15 cellular contexts compared by ENCODE assay signal in genomic region chr1:6357243-6357929, GRCh38. TPM values are rescaled to one million over a fixed set of nuclear protein-coding genes. Genes with fewer than 3 reads are reported as not detected.
A peak's percentile ranks its signal among the peaks of the same experiment; 100 is the strongest.
DNase-seq lines count a peak whose midpoint lies in the region; ATAC-seq and TF ChIP-seq lines count a peak whose summit lies in the region.
"Had no signal": no experiment of that assay in that cellular context is flagged by ENCODE, and none has a peak within 500 bp of the region (broad histone marks: within the 10 kb centered on the region; RNA-seq: fewer than 3 reads in every experiment).

No MANE protein-coding gene starts in this region.

- H2AK5ac ChIP-seq in mesendoderm (ENCODE audit: low read length) = no peak overlapping the region

- peaks cover 0 to 41% (median 20%) of the 10 kb centered on the region in 4 donors for H3K4me1 Mint-ChIP-seq in CD4-positive, CD25-positive, alpha-beta regulatory T cell
- peaks cover 44% of the 10 kb centered on the region for H3K4me1 Mint-ChIP-seq in activated CD8-positive, alpha-beta T cell treated with anti-CD3 and anti-CD28 coated beads, Interleukin-2, amount 10 ng/mL, durations not matched to agents 7 days and 5 days (ENCODE audit: low read depth)

- no peak overlapping the region for H2BK120ac ChIP-seq in mesendoderm (ENCODE audit: low read depth, low read length)

- H3K27me3 ChIP-seq in CD4-positive, CD25-positive, alpha-beta regulatory T cell (ENCODE audit: control insufficient read depth, insufficient read depth, low read length) = no peaks in the 10 kb centered on the region
- no peaks in the 10 kb centered on the region for H3K27me3 ChIP-seq in mesendoderm (ENCODE audit: insufficient read depth, low read length, poor library complexity)

- H3K18ac ChIP-seq in mesendoderm (ENCODE audit: low read length) = no peak overlapping the region

- H3K4ac ChIP-seq in mesendoderm (ENCODE audit: low read depth, low read length) = no peak overlapping the region

- no peak overlapping the region for H2BK15ac ChIP-seq in mesendoderm (replicated peaks; ENCODE audit: low read depth)

- POLR2A ChIA-PET in activated CD8-positive, alpha-beta T cell treated with anti-CD3 and anti-CD28 coated beads, Interleukin-2, amount 10 ng/mL, durations not matched to agents 7 days and 5 days (lab: Charles Lee) = interaction anchor here (0.6 to 6.3 kb wide), 4 partner anchors 8 to 121 kb away, joined by 3 to 48 read pairs (median 22); partner anchors contain the start of genes ACOT7 and ICMT

- no peak overlapping the region for H4K8ac ChIP-seq in mesendoderm (ENCODE audit: low read depth, low read length)

- H3K56ac ChIP-seq in mesendoderm (ENCODE audit: low read length) = no peak overlapping the region

- no peaks in the 10 kb centered on the region for H3K9me3 ChIP-seq in CD4-positive, CD25-positive, alpha-beta regulatory T cell (ENCODE audit: control insufficient read depth in 2 of 2, low read length in 2 of 2)

- peaks cover 28% of the 10 kb centered on the region for H3K4me1 ChIP-seq in CD4-positive, CD25-positive, alpha-beta regulatory T cell (ENCODE audit: control insufficient read depth, insufficient read depth, low read length, poor library complexity, severe bottlenecking)
- H3K4me1 ChIP-seq in mesendoderm (ENCODE audit: control insufficient read depth, low read depth, low read length) = peaks cover 9% of the 10 kb centered on the region

- in situ Hi-C loops in GM13976 (cut with MboI; ENCODE audit: low sequenced_read_pairs, unreplicated experiment) = no loop called here

- no peak overlapping the region for H3K4me2 ChIP-seq in mesendoderm (ENCODE audit: low read length)
- H3K4me2 ChIP-seq: PC-9 had no signal

- no peak overlapping the region for H3K4me3 ChIP-seq in CD4-positive, CD25-positive, alpha-beta regulatory T cell (ENCODE audit: low read depth, low read length)
- no peak overlapping the region for H3K4me3 ChIP-seq in mesendoderm (ENCODE audit: low read length)
- H3K4me3 ChIP-seq: PC-9 had no signal

- peaks cover 21% of the 10 kb centered on the region for H3K79me2 ChIP-seq in mesendoderm (ENCODE audit: control insufficient read depth, insufficient read depth, low read length)

- peak overlapping the region in 2 of 3 donors; percentile 46 to 47 for H3K27ac Mint-ChIP-seq in CD4-positive, CD25-positive, alpha-beta regulatory T cell
- peak overlapping the region; percentile 57 for H3K27ac Mint-ChIP-seq in activated CD8-positive, alpha-beta T cell treated with anti-CD3 and anti-CD28 coated beads, Interleukin-2, amount 10 ng/mL, durations not matched to agents 7 days and 5 days
- H3K27ac Mint-ChIP-seq: nephron had no signal

- TF ChIP-seq CTCF in GM13976 (IDR thresholded peaks at IDR 0.05; ENCODE audit: borderline replicate concordance, control extremely low read depth, extremely low read depth, insufficient read depth, missing control alignments) = peak; percentile 24

- no peak overlapping the region for H3K27ac ChIP-seq in CD4-positive, CD25-positive, alpha-beta regulatory T cell (ENCODE audit: insufficient read depth, low read length, poor library complexity, severe bottlenecking)
- H3K27ac ChIP-seq in mesendoderm (ENCODE audit: low read depth, low read length) = no peak overlapping the region
- H3K27ac ChIP-seq: PC-9 had no signal

- no peak for DNase-seq in CD4-positive, CD25-positive, alpha-beta regulatory T cell
- DNase-seq in GM13976 (ENCODE audit: low spot score) (peak; percentile 34), mesendoderm (peak; percentile 60), NCI-H2081 treated with DMSO at 0.1 percent for 48 hours (lab: John Stamatoyannopoulos, UW) (no peak), cerebellum (ENCODE audit: low spot score) (no peak), NCI-H345 (lab: John Stamatoyannopoulos, UW) (no peak)
- no peak for DNase-seq in activated CD8-positive, alpha-beta T cell treated with anti-CD3 and anti-CD28 coated beads, Interleukin-2, amount 10 ng/mL, durations not matched to agents 7 days and 5 days
- DNase-seq in stimulated activated CD4-positive, alpha-beta T cell treated with anti-CD3 and anti-CD28 coated beads, Interleukin-12 subunit alpha, Interleukin-12 subunit beta, amount 100 ng/mL, for 4 hours = no peak
- DNase-seq: activated CD4-positive, CD25-positive, alpha-beta regulatory T cell; activated gamma-delta T cell treated with Interleukin-2 at 50 U/mL for 16 hours; HCEC 1CT; NCI-H1105; stimulated activated CD4-positive, alpha-beta T cell treated with anti-CD3 and anti-CD28 coated beads, Interleukin-2, amount 100 ng/mL, for 48 hours had no signal

- no CpG with 5 or more reads among the region's 11 CpGs for WGBS in mesendoderm (ENCODE audit: extremely low coverage, insufficient coverage, low lambda C conversion rate)

- no peaks in the 10 kb centered on the region for H3K36me3 ChIP-seq in CD4-positive, CD25-positive, alpha-beta regulatory T cell (ENCODE audit: control insufficient read depth, insufficient read depth, low read length)
- H3K36me3 ChIP-seq in mesendoderm (ENCODE audit: control insufficient read depth, insufficient read depth, low read length) = no peaks in the 10 kb centered on the region

- H3K27me3 Mint-ChIP-seq in CD4-positive, CD25-positive, alpha-beta regulatory T cell = no peaks in the 10 kb centered on the region
- no peaks in the 10 kb centered on the region for H3K27me3 Mint-ChIP-seq in activated CD8-positive, alpha-beta T cell treated with anti-CD3 and anti-CD28 coated beads, Interleukin-2, amount 10 ng/mL, durations not matched to agents 7 days and 5 days (ENCODE audit: low read depth)

- CTCF ChIA-PET in activated CD8-positive, alpha-beta T cell treated with anti-CD3 and anti-CD28 coated beads, Interleukin-2, amount 10 ng/mL, durations not matched to agents 7 days and 5 days (lab: Charles Lee) = interaction anchor here (1.1 to 8.4 kb wide), 7 partner anchors 7 to 111 kb away, joined by 3 to 107 read pairs (median 7); partner anchors contain the start of gene ACOT7

- H3K9me3 Mint-ChIP-seq in CD4-positive, CD25-positive, alpha-beta regulatory T cell = no peaks in the 10 kb centered on the region
- H3K9me3 Mint-ChIP-seq in activated CD8-positive, alpha-beta T cell treated with anti-CD3 and anti-CD28 coated beads, Interleukin-2, amount 10 ng/mL, durations not matched to agents 7 days and 5 days (ENCODE audit: insufficient read depth) = no peaks in the 10 kb centered on the region
- H3K9me3 Mint-ChIP-seq: nephron had no signal

- H3K23ac ChIP-seq in mesendoderm (ENCODE audit: low read length) = no peak overlapping the region

- no peak overlapping the region for H2BK5ac ChIP-seq in mesendoderm (ENCODE audit: low read length)

- H3K79me1 ChIP-seq in mesendoderm (ENCODE audit: low read length) = peaks cover 17% of the 10 kb centered on the region

- H3K36me3 Mint-ChIP-seq in CD4-positive, CD25-positive, alpha-beta regulatory T cell = no peaks in the 10 kb centered on the region
- H3K36me3 Mint-ChIP-seq in activated CD8-positive, alpha-beta T cell treated with anti-CD3 and anti-CD28 coated beads, Interleukin-2, amount 10 ng/mL, durations not matched to agents 7 days and 5 days (ENCODE audit: low read depth) = no peaks in the 10 kb centered on the region

- no peak for ATAC-seq in CD4-positive, CD25-positive, alpha-beta regulatory T cell (ENCODE audit: low read depth in 2 of 2)
- no peak for ATAC-seq in activated CD8-positive, alpha-beta T cell treated with anti-CD3 and anti-CD28 coated beads, Interleukin-2, amount 10 ng/mL, durations not matched to agents 7 days and 5 days

- no peak overlapping the region for H3K9ac ChIP-seq in mesendoderm (ENCODE audit: low read length)

- no peak overlapping the region for H3K4me3 Mint-ChIP-seq in CD4-positive, CD25-positive, alpha-beta regulatory T cell
- no peak overlapping the region for H3K4me3 Mint-ChIP-seq in activated CD8-positive, alpha-beta T cell treated with anti-CD3 and anti-CD28 coated beads, Interleukin-2, amount 10 ng/mL, durations not matched to agents 7 days and 5 days
- H3K4me3 Mint-ChIP-seq: nephron had no signal

- no peak overlapping the region for H4K5ac ChIP-seq in mesendoderm (ENCODE audit: low read length)

RNA-seq across cellular contexts. Expression of gene ACOT7, which starts 36.2 kb away (rescaled TPM):
- total RNA-seq in CD4-positive, CD25-positive, alpha-beta regulatory T cell = 9.6 TPM
- 10 to 100 TPM in 2 of 4 donors, 1 to 10 TPM in 2; 9.3 to 13.6 (median 9.9) TPM for polyA plus RNA-seq in CD4-positive, CD25-positive, alpha-beta regulatory T cell
- total RNA-seq in activated CD8-positive, alpha-beta T cell treated with anti-CD3 and anti-CD28 coated beads, Interleukin-2, amount 10 ng/mL, durations not matched to agents 7 days and 5 days = 100 to 1,000 TPM in 1 of 2 experiments, 10 to 100 TPM in 1; 97.0 to 102 TPM
- 101 TPM for polyA plus RNA-seq in mesendoderm (2013, experiment 1 of 2)
- 108 TPM for polyA plus RNA-seq in mesendoderm (2013, experiment 2 of 2)
- 23.2 TPM for total RNA-seq in cerebellum

Comparison
In these comparisons a context has a peak if more than half of its experiments do, and no peak if none do; other contexts are left out.
1. DNase-seq: peak in GM13976 (single experiment) and mesendoderm (single experiment); none in CD4-positive, CD25-positive, alpha-beta regulatory T cell (0 of 3), activated CD8-positive, alpha-beta T cell treated with anti-CD3 and anti-CD28 coated beads, Interleukin-2, amount 10 ng/mL, durations not matched to agents 7 days and 5 days (single experiment), NCI-H2081 treated with DMSO at 0.1 percent for 48 hours (single experiment), cerebellum (single experiment), NCI-H345 (single experiment) and stimulated activated CD4-positive, alpha-beta T cell treated with anti-CD3 and anti-CD28 coated beads, Interleukin-12 subunit alpha, Interleukin-12 subunit beta, amount 100 ng/mL, for 4 hours (single experiment).